In genomic region chr18:48811401-48811800, GRCh38 we compare ENCODE assay signal across 21 cellular contexts.
"Had no signal": no experiment of that assay in that cellular context is flagged by ENCODE, and none has a peak within 500 bp of the region (broad histone marks: within the 10 kb centered on the region; RNA-seq: fewer than 3 reads in every experiment).

No MANE protein-coding gene starts in this region.

- H2AFZ ChIP-seq: neural progenitor cell, parathyroid adenoma had no signal

- H3K4me2 ChIP-seq: neural progenitor cell had no signal

- H3K9ac ChIP-seq: neural progenitor cell, parathyroid adenoma had no signal

- H3K4me3 Mint-ChIP-seq: activated CD4-positive, alpha-beta memory T cell treated with anti-CD3 and anti-CD28 coated beads, Interleukin-2, amount 10 ng/mL, durations not matched to agents 7 days and 5 days; activated CD4-positive, alpha-beta T cell treated with anti-CD3 and anti-CD28 coated beads, Interleukin-2, amount 10 ng/mL, durations not matched to agents 7 days and 5 days; naive thymus-derived CD4-positive, alpha-beta T cell; neural progenitor cell; stimulated activated naive B cell treated with anti-CD40 and anti-IgM and Interleukin-4, amounts not matched to agents 10 μg/mL and 1 μg/mL and 100 μg/mL, for 72 hours had no signal

- H3K9me3 Mint-ChIP-seq: activated CD4-positive, alpha-beta memory T cell treated with anti-CD3 and anti-CD28 coated beads, Interleukin-2, amount 10 ng/mL, durations not matched to agents 7 days and 5 days; activated CD4-positive, alpha-beta T cell treated with anti-CD3 and anti-CD28 coated beads, Interleukin-2, amount 10 ng/mL, durations not matched to agents 7 days and 5 days; activated naive CD4-positive, alpha-beta T cell treated with anti-CD3 and anti-CD28 coated beads, Interleukin-2, amount 50 U/mL, for 72 hours; naive thymus-derived CD4-positive, alpha-beta T cell; neural progenitor cell; stimulated activated naive B cell treated with anti-CD40 and anti-IgM and Interleukin-4, amounts not matched to agents 10 μg/mL and 1 μg/mL and 100 μg/mL, for 72 hours had no signal

- H3K9me3 ChIP-seq: body of pancreas, colonic mucosa, psoas muscle, sigmoid colon, tibial nerve had no signal

- H3K27ac ChIP-seq: body of pancreas, colonic mucosa, neural progenitor cell, parathyroid adenoma, psoas muscle, sigmoid colon, tibial nerve had no signal

- H3K27me3 ChIP-seq: body of pancreas, colonic mucosa, neural progenitor cell, sigmoid colon, tibial nerve had no signal

- H3K27ac Mint-ChIP-seq: activated CD4-positive, alpha-beta memory T cell treated with anti-CD3 and anti-CD28 coated beads, Interleukin-2, amount 10 ng/mL, durations not matched to agents 7 days and 5 days; naive thymus-derived CD4-positive, alpha-beta T cell; neural progenitor cell; stimulated activated naive B cell treated with anti-CD40 and anti-IgM and Interleukin-4, amounts not matched to agents 10 μg/mL and 1 μg/mL and 100 μg/mL, for 72 hours had no signal

- DNase-seq: activated CD4-positive, alpha-beta memory T cell treated with anti-CD3 and anti-CD28 coated beads, Interleukin-2, amount 10 ng/mL, durations not matched to agents 7 days and 5 days; activated CD4-positive, alpha-beta T cell treated with anti-CD3 and anti-CD28 coated beads, Interleukin-2, amount 10 ng/mL, durations not matched to agents 7 days and 5 days; activated naive CD4-positive, alpha-beta T cell; aorta; body of pancreas; effector CD8-positive, alpha-beta T cell; hypothalamus; midbrain; occipital lobe; small intestine; stimulated activated CD4-positive, alpha-beta T cell treated with anti-CD3 and anti-CD28 coated beads, Interleukin-1b, Interleukin-23, amount 100 ng/mL, for 48 hours; stimulated activated CD4-positive, alpha-beta T cell treated with anti-CD3 and anti-CD28 coated beads, Interleukin-4, amount 100 ng/mL, for 4 hours; stimulated activated naive B cell treated with anti-CD40 and anti-IgM and Interleukin-4, amounts not matched to agents 10 μg/mL and 1 μg/mL and 100 μg/mL, for 72 hours had no signal

- H3K36me3 Mint-ChIP-seq: activated naive CD4-positive, alpha-beta T cell treated with anti-CD3 and anti-CD28 coated beads, Interleukin-2, amount 50 U/mL, for 72 hours had no signal

- H3K4me1 ChIP-seq: body of pancreas, colonic mucosa, neural progenitor cell, parathyroid adenoma had no signal

- H3K36me3 ChIP-seq: colonic mucosa, neural progenitor cell had no signal

- H3K27me3 Mint-ChIP-seq: activated CD4-positive, alpha-beta memory T cell treated with anti-CD3 and anti-CD28 coated beads, Interleukin-2, amount 10 ng/mL, durations not matched to agents 7 days and 5 days; activated CD4-positive, alpha-beta T cell treated with anti-CD3 and anti-CD28 coated beads, Interleukin-2, amount 10 ng/mL, durations not matched to agents 7 days and 5 days; stimulated activated naive B cell treated with anti-CD40 and anti-IgM and Interleukin-4, amounts not matched to agents 10 μg/mL and 1 μg/mL and 100 μg/mL, for 72 hours had no signal

- ATAC-seq: body of pancreas; naive thymus-derived CD4-positive, alpha-beta T cell; psoas muscle had no signal

- H3K4me3 ChIP-seq: body of pancreas, colonic mucosa, neural progenitor cell, psoas muscle, sigmoid colon, tibial nerve had no signal
